ENCODE assay signal across 28 cellular contexts in the genomic region with DNA sequence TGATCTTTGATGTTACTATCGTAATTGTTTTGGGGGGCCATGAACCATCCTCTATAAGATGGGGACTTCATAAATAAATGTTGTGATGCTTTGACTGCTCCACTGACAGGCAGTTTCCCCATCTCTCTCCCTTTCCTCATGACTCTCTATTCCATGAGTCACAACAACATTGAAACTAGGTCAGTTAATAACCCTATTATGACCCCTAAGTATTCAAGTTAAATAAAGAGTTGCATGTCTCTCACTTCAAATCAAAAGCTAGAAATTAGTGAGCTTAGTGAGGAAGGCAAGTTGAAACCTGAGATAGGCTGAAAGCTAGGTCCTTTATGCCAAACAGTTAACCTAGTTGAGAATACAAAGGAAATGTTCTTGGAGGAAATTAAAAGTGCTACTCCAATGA.
"Had no signal": no experiment of that assay in that cellular context is flagged by ENCODE, and none has a peak within 500 bp of the region (broad histone marks: within the 10 kb centered on the region; RNA-seq: fewer than 3 reads in every experiment).

No MANE protein-coding gene starts in this region.

- H3K4me3 Mint-ChIP-seq: activated CD8-positive, alpha-beta T cell treated with anti-CD3 and anti-CD28 coated beads, Interleukin-2, amount 10 ng/mL, durations not matched to agents 7 days and 5 days; activated naive CD4-positive, alpha-beta T cell treated with anti-CD3 and anti-CD28 coated beads, Interleukin-2, amount 50 U/mL, for 24 hours; activated T-helper 1 cell treated with anti-CD3 and anti-CD28 coated beads, Interleukin-12 subunit alpha, Interleukin-12 subunit beta, Interleukin-2, Interleukin-4 antibody, amounts not matched to agents 30 ng/mL and 10 ng/mL and 1 ng/mL, durations not matched to agents 14 hours and 24 hours and 36 hours; brain; effector memory CD8-positive, alpha-beta T cell; nephron; stimulated activated naive CD8-positive, alpha-beta T cell treated with anti-CD3 and anti-CD28 coated beads, Interleukin-15, Interleukin-2, amounts not matched to agents 100 ng/mL and 50 ng/mL, for 24 hours had no signal

- FAIRE-seq: colon, islet of Langerhans, urothelium cell line had no signal

- H3K27ac Mint-ChIP-seq: activated CD8-positive, alpha-beta T cell treated with anti-CD3 and anti-CD28 coated beads, Interleukin-2, amount 10 ng/mL, durations not matched to agents 7 days and 5 days; activated naive CD4-positive, alpha-beta T cell treated with anti-CD3 and anti-CD28 coated beads, Interleukin-2, amount 50 U/mL, for 24 hours; activated T-helper 1 cell treated with anti-CD3 and anti-CD28 coated beads, Interleukin-12 subunit alpha, Interleukin-12 subunit beta, Interleukin-2, Interleukin-4 antibody, amounts not matched to agents 30 ng/mL and 10 ng/mL and 1 ng/mL, durations not matched to agents 14 hours and 24 hours and 36 hours; brain; effector memory CD8-positive, alpha-beta T cell; nephron; stimulated activated naive CD8-positive, alpha-beta T cell treated with anti-CD3 and anti-CD28 coated beads, Interleukin-15, Interleukin-2, amounts not matched to agents 100 ng/mL and 50 ng/mL, for 24 hours had no signal

- H3K4me3 ChIP-seq: dorsolateral prefrontal cortex, gastroesophageal sphincter, ovary, prostate gland, tibial artery had no signal

- H3K36me3 Mint-ChIP-seq: activated naive CD4-positive, alpha-beta T cell treated with anti-CD3 and anti-CD28 coated beads, Interleukin-2, amount 50 U/mL, for 24 hours; brain had no signal

- H3K4me1 Mint-ChIP-seq: activated naive CD4-positive, alpha-beta T cell treated with anti-CD3 and anti-CD28 coated beads, Interleukin-2, amount 50 U/mL, for 24 hours; brain; nephron had no signal

- H3K27me3 Mint-ChIP-seq: activated naive CD4-positive, alpha-beta T cell treated with anti-CD3 and anti-CD28 coated beads, Interleukin-2, amount 50 U/mL, for 24 hours; effector memory CD8-positive, alpha-beta T cell; stimulated activated naive CD8-positive, alpha-beta T cell treated with anti-CD3 and anti-CD28 coated beads, Interleukin-15, Interleukin-2, amounts not matched to agents 100 ng/mL and 50 ng/mL, for 24 hours had no signal

- H3K9me3 Mint-ChIP-seq: activated T-helper 1 cell treated with anti-CD3 and anti-CD28 coated beads, Interleukin-12 subunit alpha, Interleukin-12 subunit beta, Interleukin-2, Interleukin-4 antibody, amounts not matched to agents 30 ng/mL and 10 ng/mL and 1 ng/mL, durations not matched to agents 14 hours and 24 hours and 36 hours; nephron had no signal

- DNase-seq: activated CD4-positive, alpha-beta T cell treated with anti-CD3 and anti-CD28 coated beads for 1 hour; activated CD4-positive, alpha-beta T cell treated with anti-CD3 and anti-CD28 coated beads, Interleukin-2, amount 50 U/mL, for 1 hour; activated CD8-positive, alpha-beta T cell treated with anti-CD3 and anti-CD28 coated beads, Interleukin-2, amount 10 ng/mL, durations not matched to agents 7 days and 5 days; activated gamma-delta T cell; aorta; caudate nucleus; dorsolateral prefrontal cortex; effector memory CD8-positive, alpha-beta T cell; head of caudate nucleus; hypothalamus; left cardiac atrium; mesenchymal stem cell; ovary; right cardiac atrium; stimulated activated CD4-positive, alpha-beta T cell treated with anti-CD3 and anti-CD28 coated beads, Interleukin-12 subunit alpha, Interleukin-12 subunit beta, amount 100 ng/mL, for 4 hours; stimulated activated CD4-positive, alpha-beta T cell treated with anti-CD3 and anti-CD28 coated beads, Interleukin-4, amount 100 ng/mL, for 4 hours; T-helper 9 cell; tibial artery had no signal
